1 cellular context compared by ENCODE assay signal in the genomic region with DNA sequence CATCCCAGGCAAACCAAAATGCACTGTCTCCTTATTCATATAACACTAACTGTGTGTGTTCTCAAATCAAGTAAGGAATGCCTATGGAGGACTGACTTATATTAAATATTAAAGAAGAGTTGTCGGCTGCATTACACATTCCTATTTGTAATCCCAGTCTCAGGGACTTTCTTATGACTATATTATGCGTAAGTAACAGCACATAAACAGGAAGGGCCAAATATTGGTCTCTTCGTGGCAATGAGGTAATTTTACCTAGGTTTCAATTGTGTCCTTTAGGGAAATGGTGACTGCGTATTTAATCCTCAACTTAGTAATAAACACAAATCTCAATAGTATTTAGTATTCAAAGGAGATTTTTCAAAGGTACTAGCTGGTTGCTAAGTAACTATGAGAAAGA.
TF ChIP-seq lines count a peak whose summit lies in the region.

No MANE protein-coding gene starts in this region.

TF ChIP-seq in GM12878, 131 proteins besides CTCF, POLR2A, EP300 and RAD21:
- TF ChIP-seq WRNIP1 (IDR thresholded peaks at IDR 0.05; ENCODE audit: borderline replicate concordance, low read depth, low read length): no peak
- TF ChIP-seq ASH2L (IDR thresholded peaks at IDR 0.05; ENCODE audit: borderline replicate concordance, low read depth): no peak
- no peak for TF ChIP-seq SIX5 (IDR thresholded peaks at IDR 0.05; ENCODE audit: low read depth, low read length, severe bottlenecking)
- no peak for TF ChIP-seq FOXM1 (IDR thresholded peaks at IDR 0.05; ENCODE audit: low read depth, low read length)
- TF ChIP-seq ZNF207 (IDR thresholded peaks at IDR 0.05; ENCODE audit: borderline replicate concordance): no peak
- TF ChIP-seq SREBF2 (IDR thresholded peaks at IDR 0.05; ENCODE audit: low read length): no peak
- no peak for TF ChIP-seq MTA3 (IDR thresholded peaks at IDR 0.05; ENCODE audit: borderline replicate concordance, low read length)
- TF ChIP-seq, protein P1, sequence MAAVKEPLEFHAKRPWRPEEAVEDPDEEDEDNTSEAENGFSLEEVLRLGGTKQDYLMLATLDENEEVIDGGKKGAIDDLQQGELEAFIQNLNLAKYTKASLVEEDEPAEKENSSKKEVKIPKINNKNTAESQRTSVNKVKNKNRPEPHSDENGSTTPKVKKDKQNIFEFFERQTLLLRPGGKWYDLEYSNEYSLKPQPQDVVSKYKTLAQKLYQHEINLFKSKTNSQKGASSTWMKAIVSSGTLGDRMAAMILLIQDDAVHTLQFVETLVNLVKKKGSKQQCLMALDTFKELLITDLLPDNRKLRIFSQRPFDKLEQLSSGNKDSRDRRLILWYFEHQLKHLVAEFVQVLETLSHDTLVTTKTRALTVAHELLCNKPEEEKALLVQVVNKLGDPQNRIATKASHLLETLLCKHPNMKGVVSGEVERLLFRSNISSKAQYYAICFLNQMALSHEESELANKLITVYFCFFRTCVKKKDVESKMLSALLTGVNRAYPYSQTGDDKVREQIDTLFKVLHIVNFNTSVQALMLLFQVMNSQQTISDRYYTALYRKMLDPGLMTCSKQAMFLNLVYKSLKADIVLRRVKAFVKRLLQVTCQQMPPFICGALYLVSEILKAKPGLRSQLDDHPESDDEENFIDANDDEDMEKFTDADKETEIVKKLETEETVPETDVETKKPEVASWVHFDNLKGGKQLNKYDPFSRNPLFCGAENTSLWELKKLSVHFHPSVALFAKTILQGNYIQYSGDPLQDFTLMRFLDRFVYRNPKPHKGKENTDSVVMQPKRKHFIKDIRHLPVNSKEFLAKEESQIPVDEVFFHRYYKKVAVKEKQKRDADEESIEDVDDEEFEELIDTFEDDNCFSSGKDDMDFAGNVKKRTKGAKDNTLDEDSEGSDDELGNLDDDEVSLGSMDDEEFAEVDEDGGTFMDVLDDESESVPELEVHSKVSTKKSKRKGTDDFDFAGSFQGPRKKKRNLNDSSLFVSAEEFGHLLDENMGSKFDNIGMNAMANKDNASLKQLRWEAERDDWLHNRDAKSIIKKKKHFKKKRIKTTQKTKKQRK (IDR thresholded peaks at IDR 0.05; ENCODE audit: low read depth, low read length): no peak
- TF ChIP-seq RELA (IDR thresholded peaks at IDR 0.05; ENCODE audit: borderline replicate concordance, partially characterized antibody): no peak
- TF ChIP-seq ZNF622 (IDR thresholded peaks at IDR 0.05): no peak
- no peak for TF ChIP-seq CHD2 (IDR thresholded peaks at IDR 0.05; ENCODE audit: borderline replicate concordance, low read depth, low read length)
- TF ChIP-seq ZBTB4 (CRISPR knock-in tag; IDR thresholded peaks at IDR 0.05): no peak
- no peak for TF ChIP-seq SIN3A (IDR thresholded peaks at IDR 0.05; ENCODE audit: low read depth, low read length)
- TF ChIP-seq EZH2 (IDR thresholded peaks at IDR 0.05; ENCODE audit: borderline replicate concordance, control insufficient read depth, low read depth, low read length): no peak
- TF ChIP-seq, protein P2, sequence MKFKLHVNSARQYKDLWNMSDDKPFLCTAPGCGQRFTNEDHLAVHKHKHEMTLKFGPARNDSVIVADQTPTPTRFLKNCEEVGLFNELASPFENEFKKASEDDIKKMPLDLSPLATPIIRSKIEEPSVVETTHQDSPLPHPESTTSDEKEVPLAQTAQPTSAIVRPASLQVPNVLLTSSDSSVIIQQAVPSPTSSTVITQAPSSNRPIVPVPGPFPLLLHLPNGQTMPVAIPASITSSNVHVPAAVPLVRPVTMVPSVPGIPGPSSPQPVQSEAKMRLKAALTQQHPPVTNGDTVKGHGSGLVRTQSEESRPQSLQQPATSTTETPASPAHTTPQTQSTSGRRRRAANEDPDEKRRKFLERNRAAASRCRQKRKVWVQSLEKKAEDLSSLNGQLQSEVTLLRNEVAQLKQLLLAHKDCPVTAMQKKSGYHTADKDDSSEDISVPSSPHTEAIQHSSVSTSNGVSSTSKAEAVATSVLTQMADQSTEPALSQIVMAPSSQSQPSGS (IDR thresholded peaks at IDR 0.05; ENCODE audit: low read length): no peak
TF ChIP-seq in GM12878: peak in this region for 0.
